Comparison of ENCODE assay signal across 16 cellular contexts in the genomic region with DNA sequence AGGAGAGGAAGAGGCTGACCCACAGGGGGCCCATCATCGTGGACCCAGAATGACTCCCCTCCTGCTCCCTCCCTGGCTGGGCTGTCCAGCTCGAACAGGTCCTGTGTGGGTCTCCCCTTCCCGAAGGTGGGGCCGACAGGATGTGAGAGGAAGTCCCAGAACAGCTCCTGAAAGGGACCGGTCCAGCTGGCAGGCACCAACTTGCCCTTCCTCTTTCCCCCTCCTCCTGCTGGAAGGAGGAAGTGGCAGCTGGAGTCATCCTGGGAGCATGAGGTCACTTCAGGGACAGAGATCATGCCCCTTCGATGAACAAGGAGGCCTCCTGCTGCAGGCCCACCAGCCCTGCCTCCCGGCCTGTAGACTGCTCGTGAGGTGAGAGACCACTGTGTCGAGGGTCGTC. TPM values are rescaled to one million over a fixed set of nuclear protein-coding genes. Genes with fewer than 3 reads are reported as not detected.
DNase-seq lines count a peak whose midpoint lies in the region; ATAC-seq and TF ChIP-seq lines count a peak whose summit lies in the region.
"Had no signal": no experiment of that assay in that cellular context is flagged by ENCODE, and none has a peak within 500 bp of the region (broad histone marks: within the 10 kb centered on the region; RNA-seq: fewer than 3 reads in every experiment).

No MANE protein-coding gene starts in this region.

- H3F3A ChIP-seq in SK-N-SH (replicated peaks; ENCODE audit: insufficient read depth), result no peaks in the 10 kb centered on the region

- no peaks in the 10 kb centered on the region for H4K20me1 ChIP-seq in SK-N-SH (ENCODE audit: insufficient read depth)
- H4K20me1 ChIP-seq in osteoblast (ENCODE audit: insufficient read depth, low read length), result no peaks in the 10 kb centered on the region
- H4K20me1 ChIP-seq in Karpas-422 (ENCODE audit: insufficient read depth, low read depth, low read length), result no peaks in the 10 kb centered on the region

- H3K9me3 ChIP-seq in SK-N-SH, result no peaks in the 10 kb centered on the region
- H3K9me3 ChIP-seq in MG63, result no peaks in the 10 kb centered on the region
- no peaks in the 10 kb centered on the region for H3K9me3 ChIP-seq in adrenal gland (replicated peaks in 1 of 3)
- H3K9me3 ChIP-seq in osteoblast (ENCODE audit: low read depth, low read length), result no peaks in the 10 kb centered on the region
- H3K9me3 ChIP-seq in Karpas-422 (ENCODE audit: low read length), result no peaks in the 10 kb centered on the region

- TF ChIP-seq POLR2A in adrenal gland (IDR thresholded peaks at IDR 0.05), result no peak

- peak; percentile 10 for DNase-seq in SK-N-SH
- peak; percentile 15 for DNase-seq in MG63
- peak in 5 of 7 donors; percentile 40 to 64 (median 41) for DNase-seq in adrenal gland
- DNase-seq in osteoblast (ENCODE audit: insufficient read length, low spot score, missing footprints), result peak; percentile 26
- no peak for DNase-seq in stimulated activated naive CD8-positive, alpha-beta T cell treated with anti-CD3 and anti-CD28 coated beads, Interleukin-15, Interleukin-2, amounts not matched to agents 100 U/mL and 50 U/mL, for 24 hours
- no peak for DNase-seq in caudate nucleus (lab: John Stamatoyannopoulos, UW)
- DNase-seq in Karpas-422, result no peak
- DNase-seq: activated CD8-positive, alpha-beta memory T cell treated with anti-CD3 and anti-CD28 coated beads for 24 hours; activated naive CD4-positive, alpha-beta T cell; COR-L47; GF-D8; naive B cell; NCI-H1930; NCI-H748 treated with DMSO at 0.1 percent for 48 hours had no signal

- no peak for ATAC-seq in SK-N-SH treated with all-trans-retinoic acid at 6 μM for 48 hours
- no peak for ATAC-seq in stimulated activated naive CD8-positive, alpha-beta T cell treated with anti-CD3 and anti-CD28 coated beads, Interleukin-15, Interleukin-2, amounts not matched to agents 100 U/mL and 50 U/mL, for 24 hours

- H3K79me2 ChIP-seq in SK-N-SH (ENCODE audit: insufficient read depth) (no peaks in the 10 kb centered on the region), osteoblast (ENCODE audit: insufficient read depth, low read length) (no peaks in the 10 kb centered on the region), Karpas-422 (ENCODE audit: low read length) (no peaks in the 10 kb centered on the region)

- H3K4me2 ChIP-seq in SK-N-SH, result no peak overlapping the region
- H3K4me2 ChIP-seq in osteoblast (ENCODE audit: insufficient read depth, low read length), result no peak overlapping the region
- H3K4me2 ChIP-seq in Karpas-422 (ENCODE audit: low read depth, low read length, poor library complexity, severe bottlenecking), result no peak overlapping the region

- no peak overlapping the region for H3K4me3 ChIP-seq in SK-N-SH (ENCODE audit: low read depth in 2 of 2, low read length in 1 of 2)
- H3K4me3 ChIP-seq in MG63, result no peak overlapping the region
- H3K4me3 ChIP-seq in adrenal gland, result no peak overlapping the region
- H3K4me3 ChIP-seq in osteoblast (ENCODE audit: insufficient read depth, low read length), result no peak overlapping the region
- H3K4me3 ChIP-seq in Karpas-422 (ENCODE audit: low read length), result no peak overlapping the region
- H3K4me3 ChIP-seq: dorsolateral prefrontal cortex had no signal

- no peak for TF ChIP-seq RAD21 in SK-N-SH (IDR thresholded peaks at IDR 0.05; ENCODE audit: low read length)

- H3K4me1 ChIP-seq in SK-N-SH (ENCODE audit: control insufficient read depth in 1 of 2, insufficient read depth in 2 of 2, low read depth in 1 of 2, low read length in 1 of 2) (peaks cover 0 to 38% of the 10 kb centered on the region in 2 experiments; a peak in 1 of 4 replicates), adrenal gland (replicated peaks in 1 of 2) (peaks cover 0 to 15% of the 10 kb centered on the region in 2 donors), osteoblast (ENCODE audit: insufficient read depth, low read length) (peaks cover 7% of the 10 kb centered on the region), Karpas-422 (ENCODE audit: low read length) (no peaks in the 10 kb centered on the region)

- no peaks in the 10 kb centered on the region for H3K9me2 ChIP-seq in SK-N-SH
- H3K9me2 ChIP-seq in Karpas-422 (replicated peaks; ENCODE audit: insufficient read depth, low read length), result no peaks in the 10 kb centered on the region

- POLR2A ChIA-PET in SK-N-SH (lab: Yijun Ruan, JAX), result interaction anchor here (0.6 kb wide), 1 partner anchor 200 kb away, joined by 4 read pairs; no protein-coding TSS in a partner anchor

- no peaks in the 10 kb centered on the region for H3K36me3 ChIP-seq in SK-N-SH (replicated peaks in 1 of 2; ENCODE audit: control insufficient read depth in 1 of 2, insufficient read depth in 2 of 2, low read length in 1 of 2)
- H3K36me3 ChIP-seq in MG63, result no peaks in the 10 kb centered on the region
- H3K36me3 ChIP-seq in adrenal gland (replicated peaks in 1 of 2), result no peaks in the 10 kb centered on the region
- H3K36me3 ChIP-seq in osteoblast (ENCODE audit: insufficient read depth, low read length), result no peaks in the 10 kb centered on the region
- H3K36me3 ChIP-seq in Karpas-422 (ENCODE audit: insufficient read depth, low read length), result no peaks in the 10 kb centered on the region

- no peaks in the 10 kb centered on the region for H3K27me3 ChIP-seq in SK-N-SH (ENCODE audit: insufficient read depth)
- H3K27me3 ChIP-seq in MG63, result no peaks in the 10 kb centered on the region
- peaks cover 6% of the 10 kb centered on the region for H3K27me3 ChIP-seq in adrenal gland
- peaks cover 66% of the 10 kb centered on the region for H3K27me3 ChIP-seq in osteoblast (ENCODE audit: insufficient read depth, low read length)
- H3K27me3 ChIP-seq in Karpas-422 (ENCODE audit: low read length), result no peaks in the 10 kb centered on the region
- H3K27me3 ChIP-seq: dorsolateral prefrontal cortex had no signal

- H2AFZ ChIP-seq in SK-N-SH (ENCODE audit: low read depth), result no peak overlapping the region
- no peak overlapping the region for H2AFZ ChIP-seq in osteoblast (ENCODE audit: low read length)
- H2AFZ ChIP-seq in Karpas-422 (ENCODE audit: low read length), result no peak overlapping the region

- TF ChIP-seq CTCF in SK-N-SH (IDR thresholded peaks at IDR 0.05) (no peak), adrenal gland (IDR thresholded peaks at IDR 0.05) (no peak), osteoblast (IDR thresholded peaks at IDR 0.05; ENCODE audit: extremely low read depth, low read depth, low read length) (no peak)

- no peak overlapping the region for H3K9ac ChIP-seq in SK-N-SH
- no peak overlapping the region for H3K9ac ChIP-seq in Karpas-422 (ENCODE audit: low read length)

- no peak for TF ChIP-seq EP300 in SK-N-SH (IDR thresholded peaks at IDR 0.05; ENCODE audit: borderline replicate concordance in 1 of 2, low read depth in 1 of 2, low read length in 1 of 2)

- WGBS in SK-N-SH (ENCODE audit: low lambda C conversion rate), result 89% methylated on average over 7 of the region's 10 CpGs
- WGBS in adrenal gland, 4 donors, result 56 to 70% (median 62%) methylated on average over 2 to 10 of the region's 10 CpGs

- intact Hi-C loops in adrenal gland (cut with DNase I), result no loop called here

- CTCF ChIA-PET in SK-N-SH (lab: Yijun Ruan, JAX), result interaction anchor here (1.3 kb wide), 1 partner anchor 205 kb away, joined by 6 read pairs; no protein-coding TSS in a partner anchor

- H3K27ac ChIP-seq in SK-N-SH (ENCODE audit: low read depth in 2 of 2, low read length in 1 of 2) (no peak overlapping the region; a peak in 1 of 4 replicates), adrenal gland (peak overlapping the region in 1 of 5 donors; percentile 25), osteoblast (ENCODE audit: low read depth, low read length) (no peak overlapping the region), caudate nucleus (ENCODE audit: low read depth, low read length) (no peak overlapping the region), Karpas-422 (ENCODE audit: low read length) (no peak overlapping the region)
- H3K27ac ChIP-seq: dorsolateral prefrontal cortex had no signal

TF ChIP-seq in SK-N-SH, 30 proteins besides CTCF, POLR2A, EP300 and RAD21 (continues in another document):
- TF ChIP-seq RCOR1 (IDR thresholded peaks at IDR 0.05; ENCODE audit: low read length) (no peak), CHD2 (IDR thresholded peaks at IDR 0.05; ENCODE audit: low read length, partially characterized antibody) (no peak), EZH2phosphoT487 (IDR thresholded peaks at IDR 0.05; ENCODE audit: borderline replicate concordance, low read depth) (no peak)
- TF ChIP-seq, protein P1, sequence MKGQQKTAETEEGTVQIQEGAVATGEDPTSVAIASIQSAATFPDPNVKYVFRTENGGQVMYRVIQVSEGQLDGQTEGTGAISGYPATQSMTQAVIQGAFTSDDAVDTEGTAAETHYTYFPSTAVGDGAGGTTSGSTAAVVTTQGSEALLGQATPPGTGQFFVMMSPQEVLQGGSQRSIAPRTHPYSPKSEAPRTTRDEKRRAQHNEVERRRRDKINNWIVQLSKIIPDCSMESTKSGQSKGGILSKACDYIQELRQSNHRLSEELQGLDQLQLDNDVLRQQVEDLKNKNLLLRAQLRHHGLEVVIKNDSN (IDR thresholded peaks at IDR 0.05; ENCODE audit: borderline replicate concordance, low read depth), result no peak

TF ChIP-seq in SK-N-SH treated with all-trans-retinoic acid at 6 μM for 48 hours, 23 proteins besides CTCF, POLR2A, EP300 and RAD21 (continues in another document):
- TF ChIP-seq ZC3H10 (CRISPR knock-in tag; IDR thresholded peaks at IDR 0.05) (no peak), ZFP3 (CRISPR knock-in tag; IDR thresholded peaks at IDR 0.05) (no peak)
- TF ChIP-seq, protein P2, sequence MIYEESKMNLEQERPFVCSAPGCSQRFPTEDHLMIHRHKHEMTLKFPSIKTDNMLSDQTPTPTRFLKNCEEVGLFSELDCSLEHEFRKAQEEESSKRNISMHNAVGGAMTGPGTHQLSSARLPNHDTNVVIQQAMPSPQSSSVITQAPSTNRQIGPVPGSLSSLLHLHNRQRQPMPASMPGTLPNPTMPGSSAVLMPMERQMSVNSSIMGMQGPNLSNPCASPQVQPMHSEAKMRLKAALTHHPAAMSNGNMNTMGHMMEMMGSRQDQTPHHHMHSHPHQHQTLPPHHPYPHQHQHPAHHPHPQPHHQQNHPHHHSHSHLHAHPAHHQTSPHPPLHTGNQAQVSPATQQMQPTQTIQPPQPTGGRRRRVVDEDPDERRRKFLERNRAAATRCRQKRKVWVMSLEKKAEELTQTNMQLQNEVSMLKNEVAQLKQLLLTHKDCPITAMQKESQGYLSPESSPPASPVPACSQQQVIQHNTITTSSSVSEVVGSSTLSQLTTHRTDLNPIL (CRISPR knock-in tag; IDR thresholded peaks at IDR 0.05; ENCODE audit: low read depth), result no peak

RNA-seq across cellular contexts. Expression of a gene that starts 35.0 kb away (rescaled TPM):
- polyA plus RNA-seq in SK-N-SH (2012; rRNA removed), result 4.2 and 4.4 TPM in 2 replicates
- polyA plus RNA-seq in SK-N-SH (2012; cell fraction: cytosol; rRNA removed), result 1.9 and 4.4 TPM in 2 replicates
- polyA plus RNA-seq in SK-N-SH (2012; cell fraction: nucleus; rRNA removed), result 23.8 and 41.4 TPM in 2 replicates
- 2.3 and 8.2 TPM in 2 replicates for total RNA-seq in MG63 (2014; rRNA removed; shearing (Covaris generic); ENCODE audit: low replicate concordance)
- 1 to 10 TPM in 7 of 8 donors, under 1 TPM in 1; 0.60 to 9.4 (median 2.7) TPM for total RNA-seq in adrenal gland
- 10 to 100 TPM in 2 of 3 donors, 1 to 10 TPM in 1; 2.5 to 59.0 (median 13.7) TPM for polyA plus RNA-seq in adrenal gland
- 1.1 TPM in 1 of 2 replicates, not detected in the other for total RNA-seq in osteoblast
- 0.47 TPM in 1 of 2 replicates, not detected in the other for total RNA-seq in Karpas-422 (2014; rRNA removed; shearing (Covaris generic); ENCODE audit: low replicate concordance)

Comparison
In these comparisons a context has a peak if more than half of its experiments do, and no peak if none do; other contexts are left out.
1. DNase-seq: peak in SK-N-SH (single experiment), MG63 (single experiment), adrenal gland (5 of 7) and osteoblast (single experiment); none in stimulated activated naive CD8-positive, alpha-beta T cell treated with anti-CD3 and anti-CD28 coated beads, Interleukin-15, Interleukin-2, amounts not matched to agents 100 U/mL and 50 U/mL, for 24 hours (single experiment), caudate nucleus (0 of 61) and Karpas-422 (single experiment).